Comparison of ENCODE assay signal across 17 cellular contexts in the genomic region with DNA sequence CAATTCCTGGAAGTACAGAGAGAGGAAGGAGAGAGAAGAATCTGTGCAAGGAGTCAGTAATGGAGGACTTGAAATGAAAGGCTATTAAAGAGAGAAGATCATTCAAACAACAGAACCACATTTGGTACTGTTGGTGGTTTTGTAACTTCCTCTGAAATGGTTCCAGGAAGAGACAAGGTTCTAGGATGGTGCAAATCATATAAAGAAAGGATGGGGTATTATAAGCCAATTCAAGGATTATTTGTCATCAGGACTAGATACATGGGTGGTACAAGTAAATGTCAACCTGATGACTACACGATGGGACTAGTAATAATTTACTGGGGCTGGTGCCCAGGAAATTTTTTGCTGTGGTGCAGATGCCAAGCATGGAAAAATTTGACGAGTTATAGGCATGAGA. TPM values are rescaled to one million over a fixed set of nuclear protein-coding genes. Genes with fewer than 3 reads are reported as not detected.
DNase-seq lines count a peak whose midpoint lies in the region; ATAC-seq and TF ChIP-seq lines count a peak whose summit lies in the region.
"Had no signal": no experiment of that assay in that cellular context is flagged by ENCODE, and none has a peak within 500 bp of the region (broad histone marks: within the 10 kb centered on the region; RNA-seq: fewer than 3 reads in every experiment).

No MANE protein-coding gene starts in this region.

- peaks cover 13 to 25% of the 10 kb centered on the region in 2 donors for H3K36me3 Mint-ChIP-seq in activated naive CD4-positive, alpha-beta T cell treated with anti-CD3 and anti-CD28 coated beads, Interleukin-2, amount 50 U/mL, for 72 hours
- H3K36me3 Mint-ChIP-seq in CD8-positive, alpha-beta memory T cell, result peaks cover 0 to 31% (median 13%) of the 10 kb centered on the region in 3 donors
- H3K36me3 Mint-ChIP-seq in activated CD8-positive, alpha-beta T cell treated with anti-CD3 and anti-CD28 coated beads, Interleukin-2, amount 10 ng/mL, durations not matched to agents 7 days and 5 days (ENCODE audit: low read depth), result peaks cover 45% of the 10 kb centered on the region

- H3K4me3 ChIP-seq in CD8-positive, alpha-beta memory T cell (ENCODE audit: low read length), result peak overlapping the region; percentile 18
- H3K4me3 ChIP-seq in thymus (ENCODE audit: low read length), result peak overlapping the region; percentile 85

- H3K9me3 Mint-ChIP-seq in activated naive CD4-positive, alpha-beta T cell treated with anti-CD3 and anti-CD28 coated beads, Interleukin-2, amount 50 U/mL, for 72 hours, result no peaks in the 10 kb centered on the region
- no peaks in the 10 kb centered on the region for H3K9me3 Mint-ChIP-seq in CD8-positive, alpha-beta memory T cell
- H3K9me3 Mint-ChIP-seq in activated CD8-positive, alpha-beta T cell treated with anti-CD3 and anti-CD28 coated beads, Interleukin-2, amount 10 ng/mL, durations not matched to agents 7 days and 5 days (ENCODE audit: insufficient read depth), result no peaks in the 10 kb centered on the region

- peaks cover 98% of the 10 kb centered on the region for H3K4me1 ChIP-seq in CD8-positive, alpha-beta memory T cell (ENCODE audit: insufficient read depth, low read length)
- peaks cover 31% of the 10 kb centered on the region for H3K4me1 ChIP-seq in thymus (ENCODE audit: control insufficient read depth, insufficient read depth, low read length)

- peaks cover 41 to 42% (median 41%) of the 10 kb centered on the region in 3 donors for H3K4me1 Mint-ChIP-seq in CD8-positive, alpha-beta memory T cell
- H3K4me1 Mint-ChIP-seq in activated CD8-positive, alpha-beta T cell treated with anti-CD3 and anti-CD28 coated beads, Interleukin-2, amount 10 ng/mL, durations not matched to agents 7 days and 5 days (ENCODE audit: low read depth), result peaks cover 37% of the 10 kb centered on the region

- no peaks in the 10 kb centered on the region for H3K27me3 Mint-ChIP-seq in CD8-positive, alpha-beta memory T cell
- H3K27me3 Mint-ChIP-seq in activated CD8-positive, alpha-beta T cell treated with anti-CD3 and anti-CD28 coated beads, Interleukin-2, amount 10 ng/mL, durations not matched to agents 7 days and 5 days (ENCODE audit: low read depth), result no peaks in the 10 kb centered on the region

- no peak overlapping the region for H3K27ac ChIP-seq in CD8-positive, alpha-beta memory T cell (ENCODE audit: low read depth, low read length)
- peak overlapping the region; percentile 64 for H3K27ac ChIP-seq in thymus (ENCODE audit: low read depth)

- ATAC-seq in activated naive CD4-positive, alpha-beta T cell treated with anti-CD3 and anti-CD28 coated beads, Interleukin-2, amount 50 U/mL, for 72 hours, result peak; percentile 30 to 49
- peak; percentile 15 for ATAC-seq in activated CD8-positive, alpha-beta T cell treated with anti-CD3 and anti-CD28 coated beads, Interleukin-2, amount 10 ng/mL, durations not matched to agents 7 days and 5 days
- ATAC-seq in GM18505 (IDR thresholded peaks at IDR 0.05; ENCODE audit: unreplicated experiment), result no peak

- CTCF ChIA-PET in CD8-positive, alpha-beta memory T cell (lab: Charles Lee), result no interaction called here
- CTCF ChIA-PET in activated CD8-positive, alpha-beta T cell treated with anti-CD3 and anti-CD28 coated beads, Interleukin-2, amount 10 ng/mL, durations not matched to agents 7 days and 5 days (lab: Charles Lee), result interaction anchor here (2.1 to 11.3 kb wide), 3 partner anchors 11 to 20 kb away, joined by 12 to 242 read pairs (median 15); no protein-coding TSS in a partner anchor

- no peaks in the 10 kb centered on the region for H3K27me3 ChIP-seq in CD8-positive, alpha-beta memory T cell (ENCODE audit: insufficient read depth, low read length, poor library complexity, severe bottlenecking)
- no peaks in the 10 kb centered on the region for H3K27me3 ChIP-seq in thymus (ENCODE audit: control insufficient read depth, insufficient read depth)

- DNase-seq in activated naive CD4-positive, alpha-beta T cell treated with anti-CD3 and anti-CD28 coated beads, Interleukin-2, amount 50 U/mL, for 72 hours (ENCODE audit: low spot score in 2 of 2), result no peak
- no peak for DNase-seq in activated naive CD4-positive, alpha-beta T cell treated with Interleukin-2 at 50 U/mL for 16 hours
- no peak for DNase-seq in CD8-positive, alpha-beta memory T cell
- DNase-seq in activated CD8-positive, alpha-beta T cell treated with anti-CD3 and anti-CD28 coated beads, Interleukin-2, amount 10 ng/mL, durations not matched to agents 7 days and 5 days, result no peak
- DNase-seq in inferior parietal cortex (ENCODE audit: extremely low spot score), result no peak
- DNase-seq: ACHN, AML-193, DMS 273 treated with DMSO at 0.1 percent for 48 hours, IMR-90, NCI-H187, NCI-H226 had no signal

- H3K9me3 ChIP-seq in CD8-positive, alpha-beta memory T cell (ENCODE audit: low read length), result no peaks in the 10 kb centered on the region
- no peaks in the 10 kb centered on the region for H3K9me3 ChIP-seq in thymus (ENCODE audit: control insufficient read depth)

- no peak for TF ChIP-seq POLR2A in GM18505 (IDR thresholded peaks at IDR 0.05; ENCODE audit: borderline replicate concordance, extremely low read depth, insufficient read depth, insufficient read length)

- WGBS in thymus, result 83% methylated on average over 2 of the region's 2 CpGs

- H3K27ac Mint-ChIP-seq in activated naive CD4-positive, alpha-beta T cell treated with anti-CD3 and anti-CD28 coated beads, Interleukin-2, amount 50 U/mL, for 72 hours, result no peak overlapping the region
- no peak overlapping the region for H3K27ac Mint-ChIP-seq in CD8-positive, alpha-beta memory T cell
- no peak overlapping the region for H3K27ac Mint-ChIP-seq in activated CD8-positive, alpha-beta T cell treated with anti-CD3 and anti-CD28 coated beads, Interleukin-2, amount 10 ng/mL, durations not matched to agents 7 days and 5 days

- POLR2A ChIA-PET in CD8-positive, alpha-beta memory T cell (lab: Charles Lee), result interaction anchor here (0.5 to 2.7 kb wide), 2 partner anchors 10 to 18 kb away, joined by 5 to 12 read pairs; no protein-coding TSS in a partner anchor
- POLR2A ChIA-PET in activated CD8-positive, alpha-beta T cell treated with anti-CD3 and anti-CD28 coated beads, Interleukin-2, amount 10 ng/mL, durations not matched to agents 7 days and 5 days (lab: Charles Lee), result interaction anchor here (1.1 to 11.3 kb wide), 3 partner anchors 10 to 20 kb away, joined by 5 to 412 read pairs (median 15); no protein-coding TSS in a partner anchor

- H3K36me3 ChIP-seq in CD8-positive, alpha-beta memory T cell (ENCODE audit: insufficient read depth, low read length), result no peaks in the 10 kb centered on the region
- peaks cover 7% of the 10 kb centered on the region for H3K36me3 ChIP-seq in thymus (ENCODE audit: control insufficient read depth, insufficient read depth)

- H3K4me3 Mint-ChIP-seq in CD8-positive, alpha-beta memory T cell, result no peak overlapping the region
- no peak overlapping the region for H3K4me3 Mint-ChIP-seq in activated CD8-positive, alpha-beta T cell treated with anti-CD3 and anti-CD28 coated beads, Interleukin-2, amount 10 ng/mL, durations not matched to agents 7 days and 5 days

RNA-seq across cellular contexts. Expression of a gene that starts 28.9 kb away (rescaled TPM):
- total RNA-seq in activated naive CD4-positive, alpha-beta T cell treated with anti-CD3 and anti-CD28 coated beads, Interleukin-2, amount 50 U/mL, for 72 hours, result 1 to 10 TPM; 2.4 to 2.5 TPM
- total RNA-seq in CD8-positive, alpha-beta memory T cell, result 1 to 10 TPM; 1.4 to 2.0 TPM
- 3.0 TPM for polyA plus RNA-seq in CD8-positive, alpha-beta memory T cell
- total RNA-seq in activated CD8-positive, alpha-beta T cell treated with anti-CD3 and anti-CD28 coated beads, Interleukin-2, amount 10 ng/mL, durations not matched to agents 7 days and 5 days, result 1 to 10 TPM; 8.6 to 8.7 TPM
- polyA plus RNA-seq in thymus, result 3.3 TPM
- total RNA-seq: Daoy, H4, HT1080, IMR-90, LHCN-M2 had no signal
- polyA plus RNA-seq: IMR-90 had no signal

RNA-seq across cellular contexts. Expression of a gene that starts 30.4 kb away (rescaled TPM):
- 10 to 100 TPM; 42.4 to 54.6 TPM for total RNA-seq in activated naive CD4-positive, alpha-beta T cell treated with anti-CD3 and anti-CD28 coated beads, Interleukin-2, amount 50 U/mL, for 72 hours
- 10 to 100 TPM; 41.8 to 53.2 TPM for total RNA-seq in CD8-positive, alpha-beta memory T cell
- 103 TPM for polyA plus RNA-seq in CD8-positive, alpha-beta memory T cell
- total RNA-seq in activated CD8-positive, alpha-beta T cell treated with anti-CD3 and anti-CD28 coated beads, Interleukin-2, amount 10 ng/mL, durations not matched to agents 7 days and 5 days, result 100 to 1,000 TPM; 235 to 239 TPM
- polyA plus RNA-seq in thymus, result 51.5 TPM
- total RNA-seq: H4, IMR-90, LHCN-M2 had no signal
- polyA plus RNA-seq: IMR-90 had no signal

RNA-seq across cellular contexts. Expression of a gene that starts 37.7 kb away (rescaled TPM):
- total RNA-seq in activated naive CD4-positive, alpha-beta T cell treated with anti-CD3 and anti-CD28 coated beads, Interleukin-2, amount 50 U/mL, for 72 hours, result 1 to 10 TPM in 1 of 2 donors, under 1 TPM in 1; 0.31 to 1.5 TPM
- total RNA-seq in CD8-positive, alpha-beta memory T cell, result under 1 TPM; 0.16 to 0.35 TPM
- 0.16 TPM for polyA plus RNA-seq in CD8-positive, alpha-beta memory T cell
- under 1 TPM in 1 of 2 experiments, not detected in 1; 0.11 TPM for total RNA-seq in activated CD8-positive, alpha-beta T cell treated with anti-CD3 and anti-CD28 coated beads, Interleukin-2, amount 10 ng/mL, durations not matched to agents 7 days and 5 days
- 1.2 TPM for polyA plus RNA-seq in thymus
- total RNA-seq: Daoy, H4, HT1080, IMR-90, LHCN-M2 had no signal
- polyA plus RNA-seq: IMR-90 had no signal

Comparison
In these comparisons a context has a peak if more than half of its experiments do, and no peak if none do; other contexts are left out.
1. RNA of a gene that starts 30.4 kb away (total RNA-seq): 235 to 239 TPM in activated CD8-positive, alpha-beta T cell treated with anti-CD3 and anti-CD28 coated beads, Interleukin-2, amount 10 ng/mL, durations not matched to agents 7 days and 5 days; 42.4 to 54.6 TPM in activated naive CD4-positive, alpha-beta T cell treated with anti-CD3 and anti-CD28 coated beads, Interleukin-2, amount 50 U/mL, for 72 hours and 41.8 to 53.2 TPM in CD8-positive, alpha-beta memory T cell; every median in the first group is over 4 times any median in the second.